In the genomic region with DNA sequence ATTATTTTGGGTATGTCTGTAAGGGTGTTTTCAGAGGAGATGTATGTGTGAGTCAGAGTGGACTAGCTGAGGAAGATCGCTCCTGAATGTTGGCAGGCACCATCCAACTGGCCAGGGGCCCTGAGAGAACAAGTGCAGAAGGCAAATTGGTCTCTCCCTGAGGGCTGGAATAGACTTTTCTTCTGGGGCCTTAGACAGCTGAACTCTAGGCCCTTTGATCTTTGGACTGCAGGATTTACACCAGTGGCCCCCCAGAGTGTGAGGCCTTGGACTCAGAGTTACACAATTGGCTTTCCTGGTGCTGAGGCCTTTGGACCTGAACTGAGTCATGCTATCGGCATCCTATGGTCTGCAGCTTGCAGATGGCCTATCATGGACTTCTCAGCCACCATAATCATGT, we compare ENCODE assay signal across 14 cellular contexts.
A peak's percentile ranks its signal among the peaks of the same experiment; 100 is the strongest.
DNase-seq lines count a peak whose midpoint lies in the region; FAIRE-seq and TF ChIP-seq lines count a peak whose summit lies in the region.
"Had no signal": no experiment of that assay in that cellular context is flagged by ENCODE, and none has a peak within 500 bp of the region (broad histone marks: within the 10 kb centered on the region; RNA-seq: fewer than 3 reads in every experiment).

No MANE protein-coding gene starts in this region.

- H3K27ac ChIP-seq in liver (ENCODE audit: low read depth in 1 of 2, low read length in 2 of 2) (no peak overlapping the region), tibial artery (no peak overlapping the region)
- H3K27ac ChIP-seq: parathyroid adenoma, PC-9 had no signal

- WGBS in liver, result 38% methylated on average over 2 of the region's 2 CpGs

- H3K27me3 ChIP-seq in bronchial epithelial cell (ENCODE audit: control insufficient read depth, insufficient read depth, low read length), result no peaks in the 10 kb centered on the region
- H3K27me3 ChIP-seq in liver (ENCODE audit: control insufficient read depth in 4 of 4, insufficient read depth in 4 of 4, low read length in 3 of 4), result no peaks in the 10 kb centered on the region
- no peaks in the 10 kb centered on the region for H3K27me3 ChIP-seq in tibial artery

- intact Hi-C loops in tibial artery (cut with DNase I; ENCODE audit: low total_unique reads), result no loop called here
- intact Hi-C loops in head of caudate nucleus (cut with DNase I), result no loop called here

- H3K9me3 ChIP-seq in liver (ENCODE audit: control insufficient read depth in 4 of 4, low read length in 3 of 4), result no peaks in the 10 kb centered on the region
- H3K9me3 ChIP-seq in tibial artery, result no peaks in the 10 kb centered on the region

- no peak overlapping the region for H3K4me3 ChIP-seq in AG10803 (ENCODE audit: low read length)
- no peak overlapping the region for H3K4me3 ChIP-seq in bronchial epithelial cell (ENCODE audit: low read depth, low read length)
- H3K4me3 ChIP-seq in liver (ENCODE audit: low read depth in 1 of 3, low read length in 3 of 3), result no peak overlapping the region
- no peak overlapping the region for H3K4me3 ChIP-seq in tibial artery
- H3K4me3 ChIP-seq: PC-9 had no signal

- no peak for FAIRE-seq in bronchial epithelial cell (lab: Jason Lieb, UNC)

- TF ChIP-seq CTCF in AG10803 (conservative IDR thresholded peaks at IDR 0.05; ENCODE audit: low read length) (no peak), bronchial epithelial cell (IDR thresholded peaks at IDR 0.05; ENCODE audit: insufficient read depth, low read length, severe bottlenecking) (no peak), liver (IDR thresholded peaks at IDR 0.05; ENCODE audit: low read depth, low read length, missing input control) (no peak), GM20000 (IDR thresholded peaks at IDR 0.05; ENCODE audit: extremely low read depth, missing control alignments) (no peak), tibial artery (IDR thresholded peaks at IDR 0.05) (no peak)

- peak; percentile 42 to 50 for TF ChIP-seq RAD21 in liver (IDR thresholded peaks at IDR 0.05)

- no peak overlapping the region for H3K9ac ChIP-seq in liver (ENCODE audit: low read depth in 1 of 2, low read length in 2 of 2)
- H3K9ac ChIP-seq: parathyroid adenoma had no signal

- DNase-seq in AG10803 (ENCODE audit: low read depth) (peak; percentile 80), LoVo (ENCODE audit: low spot score) (peak; percentile 59), bronchial epithelial cell (ENCODE audit: low read depth) (peak; percentile 32), GM20000 (ENCODE audit: low spot score) (no peak), tibial artery (no peak), head of caudate nucleus (no peak), ureter (ENCODE audit: low spot score) (no peak)
- DNase-seq: activated T-cell treated with anti-CD3 and anti-CD28 coated beads for 4 hours, aorta, H7, NCI-H2171 treated with DMSO at 0.1 percent for 48 hours, PC-9 had no signal

- H3K4me1 ChIP-seq in liver (ENCODE audit: control insufficient read depth in 4 of 4, insufficient read depth in 4 of 4, low read length in 3 of 4) (peaks cover 0 to 3% (median under 1%) of the 10 kb centered on the region in 4 donors), tibial artery (no peaks in the 10 kb centered on the region)

- no peaks in the 10 kb centered on the region for H3K36me3 ChIP-seq in bronchial epithelial cell (ENCODE audit: control insufficient read depth, insufficient read depth, low read length)
- H3K36me3 ChIP-seq in liver (ENCODE audit: control insufficient read depth in 4 of 4, insufficient read depth in 3 of 4, low read depth in 1 of 4, low read length in 3 of 4), result no peaks in the 10 kb centered on the region
- no peaks in the 10 kb centered on the region for H3K36me3 ChIP-seq in tibial artery

TF ChIP-seq in liver, 16 proteins besides CTCF, POLR2A, EP300 and RAD21:
- peak; percentile 41 for TF ChIP-seq FOXA2 (IDR thresholded peaks at IDR 0.05)
- TF ChIP-seq TAF1 (conservative IDR thresholded peaks at IDR 0.05), result no peak
- TF ChIP-seq RXRA (IDR thresholded peaks at IDR 0.05), result peak; percentile 91 to 96
- peak; percentile 98 to 99 for TF ChIP-seq JUND (IDR thresholded peaks at IDR 0.05)
- peak in 1 of 2 donors; percentile 26 for TF ChIP-seq EGR1 (IDR thresholded peaks at IDR 0.05; ENCODE audit: low read depth in 2 of 2)
- no peak for TF ChIP-seq GABPA (IDR thresholded peaks at IDR 0.05 in 1 of 2, conservative IDR thresholded peaks at IDR 0.05 in 1 of 2)
- TF ChIP-seq NR2F2 (IDR thresholded peaks at IDR 0.05), result peak; percentile 86
- TF ChIP-seq, protein P1, sequence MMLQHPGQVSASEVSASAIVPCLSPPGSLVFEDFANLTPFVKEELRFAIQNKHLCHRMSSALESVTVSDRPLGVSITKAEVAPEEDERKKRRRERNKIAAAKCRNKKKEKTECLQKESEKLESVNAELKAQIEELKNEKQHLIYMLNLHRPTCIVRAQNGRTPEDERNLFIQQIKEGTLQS (IDR thresholded peaks at IDR 0.05), result peak; percentile 96
- TF ChIP-seq, protein P2, sequence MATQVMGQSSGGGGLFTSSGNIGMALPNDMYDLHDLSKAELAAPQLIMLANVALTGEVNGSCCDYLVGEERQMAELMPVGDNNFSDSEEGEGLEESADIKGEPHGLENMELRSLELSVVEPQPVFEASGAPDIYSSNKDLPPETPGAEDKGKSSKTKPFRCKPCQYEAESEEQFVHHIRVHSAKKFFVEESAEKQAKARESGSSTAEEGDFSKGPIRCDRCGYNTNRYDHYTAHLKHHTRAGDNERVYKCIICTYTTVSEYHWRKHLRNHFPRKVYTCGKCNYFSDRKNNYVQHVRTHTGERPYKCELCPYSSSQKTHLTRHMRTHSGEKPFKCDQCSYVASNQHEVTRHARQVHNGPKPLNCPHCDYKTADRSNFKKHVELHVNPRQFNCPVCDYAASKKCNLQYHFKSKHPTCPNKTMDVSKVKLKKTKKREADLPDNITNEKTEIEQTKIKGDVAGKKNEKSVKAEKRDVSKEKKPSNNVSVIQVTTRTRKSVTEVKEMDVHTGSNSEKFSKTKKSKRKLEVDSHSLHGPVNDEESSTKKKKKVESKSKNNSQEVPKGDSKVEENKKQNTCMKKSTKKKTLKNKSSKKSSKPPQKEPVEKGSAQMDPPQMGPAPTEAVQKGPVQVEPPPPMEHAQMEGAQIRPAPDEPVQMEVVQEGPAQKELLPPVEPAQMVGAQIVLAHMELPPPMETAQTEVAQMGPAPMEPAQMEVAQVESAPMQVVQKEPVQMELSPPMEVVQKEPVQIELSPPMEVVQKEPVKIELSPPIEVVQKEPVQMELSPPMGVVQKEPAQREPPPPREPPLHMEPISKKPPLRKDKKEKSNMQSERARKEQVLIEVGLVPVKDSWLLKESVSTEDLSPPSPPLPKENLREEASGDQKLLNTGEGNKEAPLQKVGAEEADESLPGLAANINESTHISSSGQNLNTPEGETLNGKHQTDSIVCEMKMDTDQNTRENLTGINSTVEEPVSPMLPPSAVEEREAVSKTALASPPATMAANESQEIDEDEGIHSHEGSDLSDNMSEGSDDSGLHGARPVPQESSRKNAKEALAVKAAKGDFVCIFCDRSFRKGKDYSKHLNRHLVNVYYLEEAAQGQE (IDR thresholded peaks at IDR 0.05), result peak; percentile 85
- TF ChIP-seq, protein P3, sequence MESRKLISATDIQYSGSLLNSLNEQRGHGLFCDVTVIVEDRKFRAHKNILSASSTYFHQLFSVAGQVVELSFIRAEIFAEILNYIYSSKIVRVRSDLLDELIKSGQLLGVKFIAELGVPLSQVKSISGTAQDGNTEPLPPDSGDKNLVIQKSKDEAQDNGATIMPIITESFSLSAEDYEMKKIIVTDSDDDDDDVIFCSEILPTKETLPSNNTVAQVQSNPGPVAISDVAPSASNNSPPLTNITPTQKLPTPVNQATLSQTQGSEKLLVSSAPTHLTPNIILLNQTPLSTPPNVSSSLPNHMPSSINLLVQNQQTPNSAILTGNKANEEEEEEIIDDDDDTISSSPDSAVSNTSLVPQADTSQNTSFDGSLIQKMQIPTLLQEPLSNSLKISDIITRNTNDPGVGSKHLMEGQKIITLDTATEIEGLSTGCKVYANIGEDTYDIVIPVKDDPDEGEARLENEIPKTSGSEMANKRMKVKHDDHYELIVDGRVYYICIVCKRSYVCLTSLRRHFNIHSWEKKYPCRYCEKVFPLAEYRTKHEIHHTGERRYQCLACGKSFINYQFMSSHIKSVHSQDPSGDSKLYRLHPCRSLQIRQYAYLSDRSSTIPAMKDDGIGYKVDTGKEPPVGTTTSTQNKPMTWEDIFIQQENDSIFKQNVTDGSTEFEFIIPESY (IDR thresholded peaks at IDR 0.05), result peak; percentile 83
- TF ChIP-seq HNF4G (IDR thresholded peaks at IDR 0.05), result peak; percentile 99
- TF ChIP-seq FOXA1 (IDR thresholded peaks at IDR 0.05), result peak; percentile 69
- TF ChIP-seq, protein P4, sequence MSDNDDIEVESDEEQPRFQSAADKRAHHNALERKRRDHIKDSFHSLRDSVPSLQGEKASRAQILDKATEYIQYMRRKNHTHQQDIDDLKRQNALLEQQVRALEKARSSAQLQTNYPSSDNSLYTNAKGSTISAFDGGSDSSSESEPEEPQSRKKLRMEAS (IDR thresholded peaks at IDR 0.05), result peak; percentile 83
- peak; percentile 100 for TF ChIP-seq HNF4A (conservative IDR thresholded peaks at IDR 0.05)
- peak; percentile 71 for TF ChIP-seq YY1 (IDR thresholded peaks at IDR 0.05)
- peak; percentile 84 for TF ChIP-seq SP1 (IDR thresholded peaks at IDR 0.05)

Comparison
In these comparisons a context has a peak if more than half of its experiments do, and no peak if none do; other contexts are left out.
1. DNase-seq: peak in AG10803 (single experiment), LoVo (single experiment) and bronchial epithelial cell (single experiment); none in GM20000 (single experiment), tibial artery (0 of 2), head of caudate nucleus (0 of 42) and ureter (single experiment).